ENCODE assay signal across 8 cellular contexts in genomic region chr18:48031011-48031480, GRCh38.
DNase-seq lines count a peak whose midpoint lies in the region; ATAC-seq and TF ChIP-seq lines count a peak whose summit lies in the region.

No MANE protein-coding gene starts in this region.

- TF ChIP-seq CTCF in cardiac fibroblast (IDR thresholded peaks at IDR 0.05; ENCODE audit: low read depth, low read length) (peak; percentile 82), left lung (IDR thresholded peaks at IDR 0.05) (peak; percentile 59 to 71)

- H3K4me3 ChIP-seq in cardiac fibroblast (replicated peaks in 1 of 2; ENCODE audit: low read depth in 2 of 2, low read length in 2 of 2) (no peak overlapping the region), left lung (no peak overlapping the region)

- H3K36me3 ChIP-seq in left lung, result no peaks in the 10 kb centered on the region

- DNase-seq in DMS153 (lab: John Stamatoyannopoulos, UW) (peak; percentile 69), HuH-7 (ENCODE audit: low spot score) (peak; percentile 64), NCI-H82 treated with DMSO at 0.1 percent for 48 hours (lab: John Stamatoyannopoulos, UW; ENCODE audit: unreplicated experiment) (peak; percentile 79), cardiac fibroblast (ENCODE audit: low read depth in 2 of 2) (peak; percentile 73 to 80), left lung (peak in 1 of 2 donors; percentile 47)

- H3K9me3 ChIP-seq in left lung, result no peaks in the 10 kb centered on the region

- intact Hi-C loops in left lung (cut with DNase I), result loop anchor here in 1 of 2 donors (5.0 kb wide), 1 partner anchor 416 kb away; no protein-coding TSS in a partner anchor

- ATAC-seq in left lung (peak; percentile 79), GM21529 (IDR thresholded peaks at IDR 0.05; ENCODE audit: unreplicated experiment) (no peak), HG03342 (IDR thresholded peaks at IDR 0.05; ENCODE audit: unreplicated experiment) (no peak), HG03039 (IDR thresholded peaks at IDR 0.05; ENCODE audit: unreplicated experiment) (no peak)

- no peaks in the 10 kb centered on the region for H3K27me3 ChIP-seq in left lung

- peaks cover 5 to 12% of the 10 kb centered on the region in 2 donors for H3K4me1 ChIP-seq in left lung

- H3K27ac ChIP-seq in left lung, result no peak overlapping the region
